ENCODE assay signal across 1 cellular context in genomic region chr4:51844157-51845054, GRCh38.
TF ChIP-seq lines count a peak whose summit lies in the region.

No MANE protein-coding gene starts in this region.

TF ChIP-seq in HepG2, 621 proteins besides CTCF, POLR2A, EP300 and RAD21 (continued from another document and continues in another):
- TF ChIP-seq, protein P1, sequence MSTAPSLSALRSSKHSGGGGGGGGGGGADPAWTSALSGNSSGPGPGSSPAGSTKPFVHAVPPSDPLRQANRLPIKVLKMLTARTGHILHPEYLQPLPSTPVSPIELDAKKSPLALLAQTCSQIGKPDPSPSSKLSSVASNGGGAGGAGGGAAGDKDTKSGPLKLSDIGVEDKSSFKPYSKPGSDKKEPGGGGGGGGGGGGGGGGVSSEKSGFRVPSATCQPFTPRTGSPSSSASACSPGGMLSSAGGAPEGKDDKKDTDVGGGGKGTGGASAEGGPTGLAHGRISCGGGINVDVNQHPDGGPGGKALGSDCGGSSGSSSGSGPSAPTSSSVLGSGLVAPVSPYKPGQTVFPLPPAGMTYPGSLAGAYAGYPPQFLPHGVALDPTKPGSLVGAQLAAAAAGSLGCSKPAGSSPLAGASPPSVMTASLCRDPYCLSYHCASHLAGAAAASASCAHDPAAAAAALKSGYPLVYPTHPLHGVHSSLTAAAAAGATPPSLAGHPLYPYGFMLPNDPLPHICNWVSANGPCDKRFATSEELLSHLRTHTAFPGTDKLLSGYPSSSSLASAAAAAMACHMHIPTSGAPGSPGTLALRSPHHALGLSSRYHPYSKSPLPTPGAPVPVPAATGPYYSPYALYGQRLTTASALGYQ (CRISPR knock-in tag; IDR thresholded peaks at IDR 0.05) = no peak
- no peak for TF ChIP-seq SOX5 (CRISPR knock-in tag; IDR thresholded peaks at IDR 0.05; ENCODE audit: borderline replicate concordance)
- TF ChIP-seq, protein P2, sequence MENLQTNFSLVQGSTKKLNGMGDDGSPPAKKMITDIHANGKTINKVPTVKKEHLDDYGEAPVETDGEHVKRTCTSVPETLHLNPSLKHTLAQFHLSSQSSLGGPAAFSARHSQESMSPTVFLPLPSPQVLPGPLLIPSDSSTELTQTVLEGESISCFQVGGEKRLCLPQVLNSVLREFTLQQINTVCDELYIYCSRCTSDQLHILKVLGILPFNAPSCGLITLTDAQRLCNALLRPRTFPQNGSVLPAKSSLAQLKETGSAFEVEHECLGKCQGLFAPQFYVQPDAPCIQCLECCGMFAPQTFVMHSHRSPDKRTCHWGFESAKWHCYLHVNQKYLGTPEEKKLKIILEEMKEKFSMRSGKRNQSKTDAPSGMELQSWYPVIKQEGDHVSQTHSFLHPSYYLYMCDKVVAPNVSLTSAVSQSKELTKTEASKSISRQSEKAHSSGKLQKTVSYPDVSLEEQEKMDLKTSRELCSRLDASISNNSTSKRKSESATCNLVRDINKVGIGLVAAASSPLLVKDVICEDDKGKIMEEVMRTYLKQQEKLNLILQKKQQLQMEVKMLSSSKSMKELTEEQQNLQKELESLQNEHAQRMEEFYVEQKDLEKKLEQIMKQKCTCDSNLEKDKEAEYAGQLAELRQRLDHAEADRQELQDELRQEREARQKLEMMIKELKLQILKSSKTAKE (CRISPR knock-in tag; IDR thresholded peaks at IDR 0.05; ENCODE audit: borderline replicate concordance) = no peak
- TF ChIP-seq AKNA (CRISPR knock-in tag; IDR thresholded peaks at IDR 0.05; ENCODE audit: borderline replicate concordance) = no peak
- no peak for TF ChIP-seq ZBTB25 (CRISPR knock-in tag; IDR thresholded peaks at IDR 0.05)
- TF ChIP-seq LRRFIP1 (CRISPR knock-in tag; conservative IDR thresholded peaks at IDR 0.05) = no peak
- no peak for TF ChIP-seq GLI4 (CRISPR knock-in tag; IDR thresholded peaks at IDR 0.05; ENCODE audit: borderline replicate concordance)
- TF ChIP-seq ZNF318 (CRISPR knock-in tag; IDR thresholded peaks at IDR 0.05) = no peak
- no peak for TF ChIP-seq NBN (conservative IDR thresholded peaks at IDR 0.05)
- TF ChIP-seq ZNF354B (CRISPR knock-in tag; IDR thresholded peaks at IDR 0.05) = no peak
- TF ChIP-seq, protein P3, sequence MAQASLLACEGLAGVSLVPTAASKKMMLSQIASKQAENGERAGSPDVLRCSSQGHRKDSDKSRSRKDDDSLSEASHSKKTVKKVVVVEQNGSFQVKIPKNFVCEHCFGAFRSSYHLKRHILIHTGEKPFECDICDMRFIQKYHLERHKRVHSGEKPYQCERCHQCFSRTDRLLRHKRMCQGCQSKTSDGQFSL (CRISPR knock-in tag; IDR thresholded peaks at IDR 0.05) = no peak
- TF ChIP-seq ZNF572 (CRISPR knock-in tag; IDR thresholded peaks at IDR 0.05) = no peak
- TF ChIP-seq, protein P4, sequence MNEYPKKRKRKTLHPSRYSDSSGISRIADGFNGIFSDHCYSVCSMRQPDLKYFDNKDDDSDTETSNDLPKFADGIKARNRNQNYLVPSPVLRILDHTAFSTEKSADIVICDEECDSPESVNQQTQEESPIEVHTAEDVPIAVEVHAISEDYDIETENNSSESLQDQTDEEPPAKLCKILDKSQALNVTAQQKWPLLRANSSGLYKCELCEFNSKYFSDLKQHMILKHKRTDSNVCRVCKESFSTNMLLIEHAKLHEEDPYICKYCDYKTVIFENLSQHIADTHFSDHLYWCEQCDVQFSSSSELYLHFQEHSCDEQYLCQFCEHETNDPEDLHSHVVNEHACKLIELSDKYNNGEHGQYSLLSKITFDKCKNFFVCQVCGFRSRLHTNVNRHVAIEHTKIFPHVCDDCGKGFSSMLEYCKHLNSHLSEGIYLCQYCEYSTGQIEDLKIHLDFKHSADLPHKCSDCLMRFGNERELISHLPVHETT (CRISPR knock-in tag; conservative IDR thresholded peaks at IDR 0.05) = no peak; the same call in 1 of the 2 replicates
- no peak for TF ChIP-seq ZNF484 (CRISPR knock-in tag; IDR thresholded peaks at IDR 0.05; ENCODE audit: borderline replicate concordance, low read depth)
- peak; percentile 77; the same call in 1 of the 2 replicates for TF ChIP-seq ZNF451 (CRISPR knock-in tag; IDR thresholded peaks at IDR 0.05)
- no peak for TF ChIP-seq SNAPC2 (CRISPR knock-in tag; IDR thresholded peaks at IDR 0.05)
- no peak for TF ChIP-seq PRMT3 (CRISPR knock-in tag; IDR thresholded peaks at IDR 0.05; ENCODE audit: borderline replicate concordance, low read depth)
- no peak for TF ChIP-seq GZF1 (CRISPR knock-in tag; IDR thresholded peaks at IDR 0.05)
- TF ChIP-seq ZFY (CRISPR knock-in tag; IDR thresholded peaks at IDR 0.05) = peak; percentile 66; the same call in 1 of the 2 replicates
- no peak for TF ChIP-seq ZNF414 (CRISPR knock-in tag; IDR thresholded peaks at IDR 0.05)
- TF ChIP-seq ZNF337 (CRISPR knock-in tag; IDR thresholded peaks at IDR 0.05; ENCODE audit: borderline replicate concordance, low read depth) = no peak
- no peak for TF ChIP-seq DR1 (CRISPR knock-in tag; IDR thresholded peaks at IDR 0.05)
- TF ChIP-seq RCOR2 (CRISPR knock-in tag; IDR thresholded peaks at IDR 0.05) = no peak
- TF ChIP-seq ZNF598 (CRISPR knock-in tag; IDR thresholded peaks at IDR 0.05; ENCODE audit: borderline replicate concordance) = no peak
- no peak for TF ChIP-seq RARG (CRISPR knock-in tag; IDR thresholded peaks at IDR 0.05; ENCODE audit: low read depth)
- TF ChIP-seq, protein P5, sequence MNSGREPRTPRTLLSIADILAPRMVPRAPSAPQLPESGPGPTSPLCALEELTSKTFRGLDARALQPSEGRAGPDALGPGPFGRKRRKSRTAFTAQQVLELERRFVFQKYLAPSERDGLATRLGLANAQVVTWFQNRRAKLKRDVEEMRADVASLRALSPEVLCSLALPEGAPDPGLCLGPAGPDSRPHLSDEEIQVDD (CRISPR knock-in tag; IDR thresholded peaks at IDR 0.05; ENCODE audit: borderline replicate concordance) = no peak
- no peak for TF ChIP-seq BRD4 (CRISPR knock-in tag; IDR thresholded peaks at IDR 0.05)
- no peak for TF ChIP-seq STAT5B (CRISPR knock-in tag; IDR thresholded peaks at IDR 0.05)
